In genomic region chr19:2040647-2041435, GRCh38 we compare ENCODE assay signal across 10 cellular contexts. TPM values are rescaled to one million over a fixed set of nuclear protein-coding genes. Genes with fewer than 3 reads are reported as not detected.
DNase-seq lines count a peak whose midpoint lies in the region; ATAC-seq, FAIRE-seq and TF ChIP-seq lines count a peak whose summit lies in the region.
"Had no signal": no experiment of that assay in that cellular context is flagged by ENCODE, and none has a peak within 500 bp of the region (broad histone marks: within the 10 kb centered on the region; RNA-seq: fewer than 3 reads in every experiment).

No MANE protein-coding gene starts in this region.

- peaks cover 20% of the 10 kb centered on the region; the same call in 1 of the 2 replicates for H4K20me1 ChIP-seq in K562 (replicated peaks; ENCODE audit: control insufficient read depth, insufficient read depth, low read length)

- POLR2A ChIA-PET in K562 (lab: Yijun Ruan, JAX) = interaction anchor here (0.6 to 2.7 kb wide), 7 partner anchors 8 to 110 kb away, joined by 3 to 18 read pairs (median 4); no protein-coding TSS in a partner anchor

- H3K36me3 Mint-ChIP-seq in activated naive CD4-positive, alpha-beta T cell treated with anti-CD3 and anti-CD28 coated beads for 36 hours (ENCODE audit: low read depth) = peaks cover 15% of the 10 kb centered on the region
- H3K36me3 Mint-ChIP-seq in memory B cell (peaks cover 21% of the 10 kb centered on the region), type B pancreatic cell (no peaks in the 10 kb centered on the region)

- TF ChIP-seq POLR2A in K562 (conservative IDR thresholded peaks at IDR 0.05) = no peak

- BruUV-seq in K562 (replicated peaks; lab: Mats Ljungman, UMichigan) = no TSS peak

- intact Hi-C loops in activated naive CD4-positive, alpha-beta T cell treated with anti-CD3 and anti-CD28 coated beads for 36 hours (cut with micrococcal nuclease) = no loop called here
- intact Hi-C loops in K562 (cut with micrococcal nuclease) = no loop called here

- no peak for TF ChIP-seq EP300 in K562 (IDR thresholded peaks at IDR 0.05; ENCODE audit: low read length)

- in situ Hi-C loops in K562 (cut with MboI) = no loop called here

- no peaks in the 10 kb centered on the region for H3K9me3 ChIP-seq in K562 (replicated peaks; ENCODE audit: control insufficient read depth, insufficient read depth, low read depth, low read length)

- CTCF ChIA-PET in activated naive CD4-positive, alpha-beta T cell treated with anti-CD3 and anti-CD28 coated beads for 36 hours (lab: Charles Lee) = interaction anchor here (0.8 to 1.6 kb wide), 2 partner anchors 8 to 22 kb away, joined by 3 to 9 read pairs; no protein-coding TSS in a partner anchor
- CTCF ChIA-PET in K562 (lab: Yijun Ruan, JAX; ENCODE audit: low intra/inter-chr PET ratio) = no interaction called here

- TF ChIP-seq CTCF in K562 (IDR thresholded peaks at IDR 0.05 in 2 of 3, conservative IDR thresholded peaks at IDR 0.05 in 1 of 3; ENCODE audit: insufficient read depth in 2 of 3, low read depth in 1 of 3, low read length in 3 of 3) (no peak), type B pancreatic cell (conservative IDR thresholded peaks at IDR 0.05) (no peak)

- H3K4me1 ChIP-seq in K562 (replicated peaks in 1 of 2; ENCODE audit: control insufficient read depth in 2 of 2, insufficient read depth in 2 of 2, low read length in 2 of 2) = peaks cover 18 to 75% of the 10 kb centered on the region in 2 experiments

- H3K9me1 ChIP-seq in K562 (ENCODE audit: control insufficient read depth, insufficient read depth, low read length) = no peaks in the 10 kb centered on the region

- H3K27me3 ChIP-seq in K562 (ENCODE audit: control insufficient read depth in 2 of 2, insufficient read depth in 2 of 2, low read length in 2 of 2) = no peaks in the 10 kb centered on the region

- TF ChIP-seq RAD21 in K562 (CRISPR knock-in tag; conservative IDR thresholded peaks at IDR 0.05 in 1 of 2, IDR thresholded peaks at IDR 0.05 in 1 of 2) = no peak

- H3K27ac Mint-ChIP-seq in activated naive CD4-positive, alpha-beta T cell treated with anti-CD3 and anti-CD28 coated beads for 36 hours = peak overlapping the region; percentile 92
- H3K27ac Mint-ChIP-seq in memory B cell (peak overlapping the region; percentile 98), type B pancreatic cell (peak overlapping the region; percentile 26)

- H3K9ac ChIP-seq in K562 (ENCODE audit: insufficient read depth in 1 of 2, low read depth in 2 of 2, low read length in 2 of 2) = peak overlapping the region; percentile 72 to 89; a peak in 3 of 4 replicates

- ATAC-seq in K562 (no peak), memory B cell (ENCODE audit: low read depth) (no peak), GM19455 (IDR thresholded peaks at IDR 0.05; ENCODE audit: unreplicated experiment) (no peak)

- no peak for FAIRE-seq in K562 (lab: Jason Lieb, UNC)
- FAIRE-seq: colon had no signal

- no peaks in the 10 kb centered on the region for H3K27me3 Mint-ChIP-seq in activated naive CD4-positive, alpha-beta T cell treated with anti-CD3 and anti-CD28 coated beads for 36 hours (ENCODE audit: low read depth)
- H3K27me3 Mint-ChIP-seq in memory B cell = no peaks in the 10 kb centered on the region
- no peaks in the 10 kb centered on the region for H3K27me3 Mint-ChIP-seq in type B pancreatic cell

- peak overlapping the region; percentile 87; the same call in 2 of the 3 replicates for H3K27ac ChIP-seq in K562 (ENCODE audit: extremely low read depth, low read depth, low read length)

- no peak overlapping the region for H3K4me3 ChIP-seq in K562

- H3K4me3 Mint-ChIP-seq in activated naive CD4-positive, alpha-beta T cell treated with anti-CD3 and anti-CD28 coated beads for 36 hours = peak overlapping the region; percentile 81
- H3K4me3 Mint-ChIP-seq in memory B cell (peak overlapping the region; percentile 64), type B pancreatic cell (no peak overlapping the region)
- H3K4me3 Mint-ChIP-seq: neural crest cell had no signal

- DNase-seq in activated naive CD4-positive, alpha-beta T cell treated with anti-CD3 and anti-CD28 coated beads for 36 hours = no peak
- no peak for DNase-seq in activated naive CD4-positive, alpha-beta T cell (lab: John Stamatoyannopoulos, UW)
- DNase-seq in K562 (ENCODE audit: extremely low read depth in 1 of 4, low spot score in 3 of 4) = no peak
- DNase-seq in memory B cell (ENCODE audit: low spot score in 2 of 2) = no peak
- peak; percentile 66 for DNase-seq in type B pancreatic cell (ENCODE audit: extremely low spot score, unreplicated experiment)
- no peak for DNase-seq in retina
- no peak for DNase-seq in NCI-H146 treated with DMSO at 0.1 percent for 48 hours (lab: John Stamatoyannopoulos, UW; ENCODE audit: unreplicated experiment)

- H3K79me2 ChIP-seq in K562 (ENCODE audit: control insufficient read depth, insufficient read depth, low read length) = peaks cover 11% of the 10 kb centered on the region

- peaks cover 5% of the 10 kb centered on the region for H3K9me3 Mint-ChIP-seq in activated naive CD4-positive, alpha-beta T cell treated with anti-CD3 and anti-CD28 coated beads for 36 hours
- H3K9me3 Mint-ChIP-seq in memory B cell (no peaks in the 10 kb centered on the region), type B pancreatic cell (no peaks in the 10 kb centered on the region)
- H3K9me3 Mint-ChIP-seq: neural crest cell had no signal

- H3K4me1 Mint-ChIP-seq in activated naive CD4-positive, alpha-beta T cell treated with anti-CD3 and anti-CD28 coated beads for 36 hours (ENCODE audit: low read depth) = peaks cover 28% of the 10 kb centered on the region
- H3K4me1 Mint-ChIP-seq in memory B cell = peaks cover 19% of the 10 kb centered on the region
- no peaks in the 10 kb centered on the region for H3K4me1 Mint-ChIP-seq in type B pancreatic cell (ENCODE audit: unreplicated experiment)
- H3K4me1 Mint-ChIP-seq: neural crest cell had no signal

- H2AFZ ChIP-seq in K562 (ENCODE audit: low read depth, low read length) = no peak overlapping the region

- H3K36me3 ChIP-seq in K562 (ENCODE audit: control insufficient read depth, insufficient read depth, low read length) = peaks cover 77% of the 10 kb centered on the region; the same call in 2 of the 3 replicates

- 94% methylated on average over 15 of the region's 28 CpGs for WGBS in K562 (ENCODE audit: insufficient coverage, low coverage, missing lambda C conversion rate)

- H3K4me2 ChIP-seq in K562 (ENCODE audit: insufficient read depth, low read length) = no peak overlapping the region

RNA-seq across cellular contexts. Expression of gene MKNK2, which starts 10.2 kb away (rescaled TPM):
- 100 to 1,000 TPM; 155 to 157 TPM for total RNA-seq in activated naive CD4-positive, alpha-beta T cell treated with anti-CD3 and anti-CD28 coated beads for 36 hours
- total RNA-seq in K562 (2011; cell fraction: chromatin; rRNA removed; ENCODE audit: low replicate concordance) = 62.3 and 206 TPM in 2 replicates
- total RNA-seq in K562 (2011; cell fraction: nucleolus; rRNA removed) = 137 and 161 TPM in 2 replicates
- total RNA-seq in K562 (2011; cell fraction: nucleoplasm; rRNA removed) = 83.2 and 85.9 TPM in 2 replicates
- total RNA-seq in K562 (2014; rRNA removed) = 83.9 and 114 TPM in 2 replicates
- total RNA-seq in K562 (2014; rRNA removed; fragmentation: Illumina TruSeq; extraction: Trizol) = 19.3 and 22.0 TPM in 2 replicates
- 48.6 and 51.9 TPM in 2 replicates for total RNA-seq in K562 (2015; rRNA removed; fragmentation: Illumina TruSeq; extraction: Trizol)
- total RNA-seq in K562 (2021) = 179 and 191 TPM in 2 replicates
- polyA plus RNA-seq in K562 (2011; rRNA removed) = 59.3 and 97.4 TPM in 2 replicates
- polyA plus RNA-seq in K562 (2011; cell fraction: cytosol; rRNA removed) = 77.0 and 149 TPM in 2 replicates
- 131 and 186 TPM in 2 replicates for polyA plus RNA-seq in K562 (2011; cell fraction: nucleus; rRNA removed)
- polyA plus RNA-seq in K562 (2012) = 69.2 and 176 TPM in 2 replicates
- polyA plus RNA-seq in K562 (2014; fragmentation: Illumina TruSeq; extraction: Trizol) = 44.6 and 77.5 TPM in 2 replicates
- polyA plus RNA-seq in K562 (2014; fragmentation: Nextera tagmentation; extraction: Ambion mirVana) = 1 to 10 TPM; 5.1 to 5.5 TPM
- polyA plus RNA-seq in K562 (2014; rRNA removed) = 87.2 and 91.7 TPM in 2 replicates
- polyA minus RNA-seq in K562 (2011; rRNA and poly(A)+ RNA removed) = 39.4 and 48.9 TPM in 2 replicates
- polyA minus RNA-seq in K562 (2011; cell fraction: cytosol; rRNA and poly(A)+ RNA removed) = 99.7 and 155 TPM in 2 replicates
- polyA minus RNA-seq in K562 (2011; cell fraction: nucleus; rRNA and poly(A)+ RNA removed) = 43.6 and 57.8 TPM in 2 replicates
- total RNA-seq in type B pancreatic cell (ENCODE audit: low replicate concordance) = 118 and 120 TPM in 2 replicates

RNA-seq across cellular contexts. Expression of gene BTBD2, which starts 25.3 kb away (rescaled TPM):
- total RNA-seq in activated naive CD4-positive, alpha-beta T cell treated with anti-CD3 and anti-CD28 coated beads for 36 hours = 10 to 100 TPM; 37.0 to 49.0 TPM
- 7.3 and 29.0 TPM in 2 replicates for total RNA-seq in K562 (2011; cell fraction: chromatin; rRNA removed; ENCODE audit: low replicate concordance)
- 16.4 and 17.0 TPM in 2 replicates for total RNA-seq in K562 (2011; cell fraction: nucleolus; rRNA removed)
- 14.3 and 16.7 TPM in 2 replicates for total RNA-seq in K562 (2011; cell fraction: nucleoplasm; rRNA removed)
- total RNA-seq in K562 (2014; rRNA removed) (5.6 and 8.1 TPM in 2 replicates), K562 (2014; rRNA removed; fragmentation: Illumina TruSeq; extraction: Trizol) (1.5 and 2.0 TPM in 2 replicates), K562 (2015; rRNA removed; fragmentation: Illumina TruSeq; extraction: Trizol) (6.4 and 6.9 TPM in 2 replicates), K562 (2021) (13.3 and 15.6 TPM in 2 replicates), type B pancreatic cell (ENCODE audit: low replicate concordance) (72.5 and 118 TPM in 2 replicates)
- polyA plus RNA-seq in K562 (2011; rRNA removed) (10.2 and 30.9 TPM in 2 replicates), K562 (2014; fragmentation: Illumina TruSeq; extraction: Trizol) (7.4 and 11.0 TPM in 2 replicates), K562 (2014; fragmentation: Nextera tagmentation; extraction: Ambion mirVana) (under 1 TPM; 0.10 to 0.28 TPM), K562 (2014; rRNA removed) (9.6 TPM in 2 replicates)
- polyA plus RNA-seq in K562 (2011; cell fraction: cytosol; rRNA removed) = 21.5 and 25.6 TPM in 2 replicates
- polyA plus RNA-seq in K562 (2011; cell fraction: nucleus; rRNA removed) = 21.2 and 25.9 TPM in 2 replicates
- 18.5 and 62.5 TPM in 2 replicates for polyA plus RNA-seq in K562 (2012)
- 4.1 and 4.9 TPM in 2 replicates for polyA minus RNA-seq in K562 (2011; rRNA and poly(A)+ RNA removed)
- polyA minus RNA-seq in K562 (2011; cell fraction: cytosol; rRNA and poly(A)+ RNA removed) = 15.5 and 42.0 TPM in 2 replicates
- 5.9 and 11.9 TPM in 2 replicates for polyA minus RNA-seq in K562 (2011; cell fraction: nucleus; rRNA and poly(A)+ RNA removed)

RNA-seq across cellular contexts. Expression of gene MOB3A, which starts 55.3 kb away (rescaled TPM):
- 10 to 100 TPM; 43.7 to 44.1 TPM for total RNA-seq in activated naive CD4-positive, alpha-beta T cell treated with anti-CD3 and anti-CD28 coated beads for 36 hours
- 14.5 and 31.8 TPM in 2 replicates for total RNA-seq in K562 (2011; cell fraction: chromatin; rRNA removed; ENCODE audit: low replicate concordance)
- total RNA-seq in K562 (2011; cell fraction: nucleolus; rRNA removed) = 13.9 and 14.7 TPM in 2 replicates
- 13.0 and 13.8 TPM in 2 replicates for total RNA-seq in K562 (2011; cell fraction: nucleoplasm; rRNA removed)
- total RNA-seq in K562 (2014; rRNA removed) (6.0 TPM in 2 replicates), K562 (2014; rRNA removed; fragmentation: Illumina TruSeq; extraction: Trizol) (2.6 and 2.7 TPM in 2 replicates), K562 (2015; rRNA removed; fragmentation: Illumina TruSeq; extraction: Trizol) (5.4 and 5.8 TPM in 2 replicates), K562 (2021) (20.5 and 24.1 TPM in 2 replicates), type B pancreatic cell (ENCODE audit: low replicate concordance) (34.6 and 37.8 TPM in 2 replicates)
- polyA plus RNA-seq in K562 (2011; rRNA removed) (10.9 and 24.8 TPM in 2 replicates), K562 (2014; fragmentation: Illumina TruSeq; extraction: Trizol) (11.9 and 12.0 TPM in 2 replicates), K562 (2014; fragmentation: Nextera tagmentation; extraction: Ambion mirVana) (1 to 10 TPM; 1.1 to 2.2 TPM), K562 (2014; rRNA removed) (8.2 and 10.3 TPM in 2 replicates)
- 30.7 and 31.8 TPM in 2 replicates for polyA plus RNA-seq in K562 (2011; cell fraction: cytosol; rRNA removed)
- 10.5 and 12.5 TPM in 2 replicates for polyA plus RNA-seq in K562 (2011; cell fraction: nucleus; rRNA removed)
- 10.9 and 12.9 TPM in 2 replicates for polyA plus RNA-seq in K562 (2012)
- 10.3 and 10.6 TPM in 2 replicates for polyA minus RNA-seq in K562 (2011; rRNA and poly(A)+ RNA removed)
- 26.8 and 37.9 TPM in 2 replicates for polyA minus RNA-seq in K562 (2011; cell fraction: cytosol; rRNA and poly(A)+ RNA removed)
- polyA minus RNA-seq in K562 (2011; cell fraction: nucleus; rRNA and poly(A)+ RNA removed) = 3.9 and 8.2 TPM in 2 replicates

RNA-seq across cellular contexts. Expression of gene IZUMO4, which starts 55.9 kb away (rescaled TPM):
- total RNA-seq in activated naive CD4-positive, alpha-beta T cell treated with anti-CD3 and anti-CD28 coated beads for 36 hours = 10 to 100 TPM; 13.1 to 14.2 TPM
- total RNA-seq in K562 (2011; cell fraction: chromatin; rRNA removed; ENCODE audit: low replicate concordance) = 6.2 and 19.6 TPM in 2 replicates
- total RNA-seq in K562 (2011; cell fraction: nucleolus; rRNA removed) = 14.0 and 17.2 TPM in 2 replicates
- 8.0 and 12.0 TPM in 2 replicates for total RNA-seq in K562 (2011; cell fraction: nucleoplasm; rRNA removed)
- 0.94 and 1.2 TPM in 2 replicates for total RNA-seq in K562 (2014; rRNA removed)
- 0.25 and 0.48 TPM in 2 replicates for total RNA-seq in K562 (2014; rRNA removed; fragmentation: Illumina TruSeq; extraction: Trizol)
- total RNA-seq in K562 (2015; rRNA removed; fragmentation: Illumina TruSeq; extraction: Trizol) = 0.53 and 0.72 TPM in 2 replicates
- total RNA-seq in K562 (2021) = 1.6 TPM in 2 replicates
- 2.6 and 9.3 TPM in 2 replicates for polyA plus RNA-seq in K562 (2011; rRNA removed)
- 3.7 and 5.5 TPM in 2 replicates for polyA plus RNA-seq in K562 (2011; cell fraction: cytosol; rRNA removed)
- 59.2 and 77.4 TPM in 2 replicates for polyA plus RNA-seq in K562 (2011; cell fraction: nucleus; rRNA removed)
- 2.1 and 5.9 TPM in 2 replicates for polyA plus RNA-seq in K562 (2012)
- polyA plus RNA-seq in K562 (2014; fragmentation: Illumina TruSeq; extraction: Trizol) = 0.78 and 1.4 TPM in 2 replicates
- polyA plus RNA-seq in K562 (2014; fragmentation: Nextera tagmentation; extraction: Ambion mirVana) = under 1 TPM; 0.07 to 0.13 TPM
- 1.6 and 3.9 TPM in 2 replicates for polyA plus RNA-seq in K562 (2014; rRNA removed)
- polyA minus RNA-seq in K562 (2011; rRNA and poly(A)+ RNA removed) = 0.60 and 0.74 TPM in 2 replicates
- not detected in 2 replicates for polyA minus RNA-seq in K562 (2011; cell fraction: cytosol; rRNA and poly(A)+ RNA removed)
- polyA minus RNA-seq in K562 (2011; cell fraction: nucleus; rRNA and poly(A)+ RNA removed) = 5.4 and 8.3 TPM in 2 replicates
- 4.9 and 7.4 TPM in 2 replicates for total RNA-seq in type B pancreatic cell (ENCODE audit: low replicate concordance)

Comparison
In these comparisons a context has a peak if more than half of its experiments do, and no peak if none do; other contexts are left out.
1. H3K27ac Mint-ChIP-seq: peak in every context shown above with its lines; median percentile 98 in memory B cell; 92 in activated naive CD4-positive, alpha-beta T cell treated with anti-CD3 and anti-CD28 coated beads for 36 hours; 26 in type B pancreatic cell.